Comparison of ENCODE assay signal across 16 cellular contexts in the genomic region with DNA sequence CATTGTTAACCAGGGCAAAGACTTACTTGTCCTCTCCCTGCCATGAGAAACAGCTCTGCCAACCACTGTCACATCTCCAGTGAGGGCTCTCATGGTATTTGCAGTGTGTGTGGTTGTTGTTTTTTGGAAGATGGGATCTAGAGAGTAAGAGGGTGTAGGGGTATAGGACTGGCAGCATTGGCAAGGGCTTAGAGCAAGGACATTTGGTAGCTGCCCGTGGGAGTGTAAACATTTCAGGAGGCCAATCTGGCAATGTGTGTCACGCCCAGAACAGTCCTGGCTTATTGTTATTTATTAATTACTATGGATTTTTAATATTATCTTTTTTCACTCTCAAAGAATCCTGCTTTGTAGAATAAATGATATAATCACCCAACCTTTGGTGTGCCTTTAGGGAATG.
DNase-seq lines count a peak whose midpoint lies in the region; ATAC-seq lines count a peak whose summit lies in the region.
"Had no signal": no experiment of that assay in that cellular context is flagged by ENCODE, and none has a peak within 500 bp of the region (broad histone marks: within the 10 kb centered on the region; RNA-seq: fewer than 3 reads in every experiment).

No MANE protein-coding gene starts in this region.

- H3K27ac Mint-ChIP-seq in T-helper 2 cell treated with Interferon-gamma antibody and Interleukin-4, amounts not matched to agents 5 μg/mL and 100 μg/mL, for 36 hours = peak overlapping the region; percentile 43
- H3K27ac Mint-ChIP-seq: CD4-positive, alpha-beta T cell had no signal

- ATAC-seq in HG02642 (IDR thresholded peaks at IDR 0.05; ENCODE audit: poor library complexity, unreplicated experiment) = peak; percentile 9

- DNase-seq in T-helper 2 cell treated with Interferon-gamma antibody and Interleukin-4, amounts not matched to agents 5 μg/mL and 100 μg/mL, for 36 hours (ENCODE audit: low spot score) = no peak
- DNase-seq in T-helper 2 cell = no peak
- no peak for DNase-seq in caudate nucleus (lab: John Stamatoyannopoulos, UW)
- peak; percentile 46 for DNase-seq in pons (ENCODE audit: low spot score)
- DNase-seq in DMS79 (lab: John Stamatoyannopoulos, UW) = no peak
- no peak for DNase-seq in activated gamma-delta T cell treated with Interleukin-2 at 50 U/mL for 16 hours
- DNase-seq in DMS153 treated with DMSO at 0.1 percent for 48 hours (lab: John Stamatoyannopoulos, UW; ENCODE audit: unreplicated experiment) = no peak
- DNase-seq: activated naive CD4-positive, alpha-beta T cell; CD4-positive, alpha-beta T cell; dermis blood vessel endothelial cell; NCI-H1048; stimulated activated CD4-positive, alpha-beta T cell treated with anti-CD3 and anti-CD28 coated beads, Interleukin-4, amount 100 ng/mL, for 1 hour; tibial artery had no signal

- H3K9me3 Mint-ChIP-seq in T-helper 2 cell treated with Interferon-gamma antibody and Interleukin-4, amounts not matched to agents 5 μg/mL and 100 μg/mL, for 36 hours = peaks cover 5% of the 10 kb centered on the region
- H3K9me3 Mint-ChIP-seq: CD4-positive, alpha-beta T cell had no signal

- peak overlapping the region; percentile 21 for H3K4me3 Mint-ChIP-seq in T-helper 2 cell treated with Interferon-gamma antibody and Interleukin-4, amounts not matched to agents 5 μg/mL and 100 μg/mL, for 36 hours
- H3K4me3 Mint-ChIP-seq: CD4-positive, alpha-beta T cell had no signal

- peaks cover 12% of the 10 kb centered on the region for H3K4me1 Mint-ChIP-seq in T-helper 2 cell treated with Interferon-gamma antibody and Interleukin-4, amounts not matched to agents 5 μg/mL and 100 μg/mL, for 36 hours (ENCODE audit: low read depth)

- peak overlapping the region; percentile 77 for H3K27ac ChIP-seq in caudate nucleus (ENCODE audit: low read depth, low read length)
- H3K27ac ChIP-seq: 22Rv1, hepatocyte, tibial artery had no signal

- peaks cover 14% of the 10 kb centered on the region for H3K27me3 Mint-ChIP-seq in T-helper 2 cell treated with Interferon-gamma antibody and Interleukin-4, amounts not matched to agents 5 μg/mL and 100 μg/mL, for 36 hours (ENCODE audit: low read depth)

- no peaks in the 10 kb centered on the region for H3K36me3 Mint-ChIP-seq in T-helper 2 cell treated with Interferon-gamma antibody and Interleukin-4, amounts not matched to agents 5 μg/mL and 100 μg/mL, for 36 hours (ENCODE audit: low read depth)
